ENCODE assay signal across 8 cellular contexts in genomic region chr7:7761340-7761973, GRCh38. TPM values are rescaled to one million over a fixed set of nuclear protein-coding genes. Genes with fewer than 3 reads are reported as not detected.
A peak's percentile ranks its signal among the peaks of the same experiment; 100 is the strongest.
DNase-seq lines count a peak whose midpoint lies in the region; ATAC-seq and TF ChIP-seq lines count a peak whose summit lies in the region.

No MANE protein-coding gene starts in this region.

- peak overlapping the region; percentile 49 for H3K4me3 ChIP-seq in epithelial cell of esophagus (ENCODE audit: low read length)

- H3K36me3 Mint-ChIP-seq in neural crest cell (ENCODE audit: low read depth), result no peaks in the 10 kb centered on the region

- H3K4me3 Mint-ChIP-seq in neural crest cell, result no peak overlapping the region

- peak; percentile 24 for DNase-seq in NCI-H2227 (lab: John Stamatoyannopoulos, UW; ENCODE audit: unreplicated experiment)
- DNase-seq in NCI-H2227 treated with DMSO at 0.1 percent for 48 hours (lab: John Stamatoyannopoulos, UW), result no peak
- DNase-seq in SHP77 (lab: John Stamatoyannopoulos, UW), result peak; percentile 10 to 24
- DNase-seq in epithelial cell of esophagus (ENCODE audit: low read depth), result peak; percentile 68
- DNase-seq in neural crest cell (ENCODE audit: low read depth, low spot score), result no peak
- no peak for DNase-seq in stimulated activated CD4-positive, alpha-beta T cell treated with anti-CD3 and anti-CD28 coated beads, Interleukin-4, amount 100 ng/mL, for 4 hours

- TF ChIP-seq RAD21 in Ishikawa (IDR thresholded peaks at IDR 0.05; ENCODE audit: low read depth), result peak; percentile 33

- H3K27me3 Mint-ChIP-seq in neural crest cell (ENCODE audit: low read depth), result no peaks in the 10 kb centered on the region

- no peak for ATAC-seq in HG02973 (IDR thresholded peaks at IDR 0.05; ENCODE audit: unreplicated experiment)

- H3K9me3 Mint-ChIP-seq in neural crest cell, result no peaks in the 10 kb centered on the region

- H3K27ac Mint-ChIP-seq in neural crest cell (ENCODE audit: unreplicated experiment), result no peak overlapping the region

- TF ChIP-seq CTCF in epithelial cell of esophagus (IDR thresholded peaks at IDR 0.05; ENCODE audit: insufficient read depth, low read depth, low read length, missing control alignments) (peak; percentile 32), neural crest cell (conservative IDR thresholded peaks at IDR 0.05) (peak; percentile 54)

- TF ChIP-seq EP300 in Ishikawa (IDR thresholded peaks at IDR 0.05; ENCODE audit: borderline replicate concordance), result no peak

- no peaks in the 10 kb centered on the region for H3K4me1 Mint-ChIP-seq in neural crest cell

TF ChIP-seq in Ishikawa, 13 proteins besides CTCF, POLR2A, EP300 and RAD21:
- TF ChIP-seq CREB1 (IDR thresholded peaks at IDR 0.05; ENCODE audit: low read depth) (no peak), ZBTB7A (IDR thresholded peaks at IDR 0.05; ENCODE audit: low read depth) (no peak), REST (IDR thresholded peaks at IDR 0.05; ENCODE audit: low read depth) (no peak), USF1 (IDR thresholded peaks at IDR 0.05) (no peak), CEBPB (IDR thresholded peaks at IDR 0.05) (no peak), MAX (IDR thresholded peaks at IDR 0.05) (no peak), TAF1 (IDR thresholded peaks at IDR 0.05; ENCODE audit: low read depth) (no peak), YY1 (IDR thresholded peaks at IDR 0.05; ENCODE audit: low read depth) (no peak)

RNA-seq across cellular contexts. Expression of gene RPA3, which starts 43.0 kb away (rescaled TPM):
- total RNA-seq in neural crest cell, result 70.8 and 78.8 TPM in 2 replicates

Comparison
In these comparisons a context has a peak if more than half of its experiments do, and no peak if none do; other contexts are left out.
1. DNase-seq: peak in NCI-H2227 (single experiment), SHP77 (2 of 2) and epithelial cell of esophagus (single experiment); none in NCI-H2227 treated with DMSO at 0.1 percent for 48 hours (single experiment), neural crest cell (single experiment) and stimulated activated CD4-positive, alpha-beta T cell treated with anti-CD3 and anti-CD28 coated beads, Interleukin-4, amount 100 ng/mL, for 4 hours (0 of 2).